Comparison of ENCODE assay signal across 1 cellular context in genomic region chr7:128793184-128793552, GRCh38.
TF ChIP-seq lines count a peak whose summit lies in the region.

No MANE protein-coding gene starts in this region.

TF ChIP-seq in GM12878, 131 proteins besides CTCF, POLR2A, EP300 and RAD21:
- TF ChIP-seq SP1 (IDR thresholded peaks at IDR 0.05; ENCODE audit: low read depth, low read length), result no peak
- 0 out of 2 replicates have a peak, but pooled peaks have one; percentile 15 for TF ChIP-seq RUNX3 (IDR thresholded peaks at IDR 0.05; ENCODE audit: low read length)
